1 cellular context compared by ENCODE assay signal in the genomic region with DNA sequence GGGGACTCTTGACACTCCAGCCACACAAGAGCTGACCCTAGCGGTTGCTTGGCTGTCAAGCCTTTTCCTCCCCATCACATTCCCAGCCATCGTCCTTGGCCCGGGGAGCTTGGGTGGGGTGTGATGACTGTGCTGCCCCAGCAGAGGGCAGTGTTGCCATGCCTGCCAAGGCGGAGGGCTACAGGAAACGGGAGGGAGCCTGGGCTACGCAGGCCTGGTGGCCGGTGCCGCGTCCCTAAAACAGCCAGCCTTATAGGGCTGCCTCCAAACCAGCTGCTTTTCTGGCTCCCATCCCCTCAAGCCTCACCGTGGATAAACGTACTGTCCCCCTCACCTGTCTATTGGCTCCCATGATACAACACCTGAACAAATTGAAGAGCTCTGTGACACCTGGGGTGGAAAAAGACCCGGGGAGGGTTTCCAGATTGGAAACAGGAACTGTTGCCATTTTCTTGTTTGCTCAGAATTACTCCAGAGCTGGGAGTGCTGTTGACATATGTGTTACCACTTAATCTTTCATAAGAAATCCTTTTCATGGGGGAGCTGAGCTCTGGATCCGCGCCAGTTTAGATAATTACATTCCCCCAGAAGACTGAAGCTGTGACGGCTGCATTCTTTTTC.
A peak's percentile ranks its signal among the peaks of the same experiment; 100 is the strongest.
TF ChIP-seq lines count a peak whose summit lies in the region.

No MANE protein-coding gene starts in this region.

TF ChIP-seq in H1, 55 proteins besides CTCF, POLR2A, EP300 and RAD21 (continued from another document):
- TF ChIP-seq, protein P1, sequence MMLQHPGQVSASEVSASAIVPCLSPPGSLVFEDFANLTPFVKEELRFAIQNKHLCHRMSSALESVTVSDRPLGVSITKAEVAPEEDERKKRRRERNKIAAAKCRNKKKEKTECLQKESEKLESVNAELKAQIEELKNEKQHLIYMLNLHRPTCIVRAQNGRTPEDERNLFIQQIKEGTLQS (IDR thresholded peaks at IDR 0.05; ENCODE audit: insufficient read depth, low read depth, low read length), result 0 out of 2 replicates have a peak, but pooled peaks have one; percentile 28
- TF ChIP-seq RBBP5 (IDR thresholded peaks at IDR 0.05; ENCODE audit: borderline replicate concordance, low read depth, low read length) (no peak; the same call in 1 of the 2 replicates), CREB1 (IDR thresholded peaks at IDR 0.05) (peak; percentile 87), CHD7 (IDR thresholded peaks at IDR 0.05; ENCODE audit: insufficient replicate concordance, low read length) (peak; percentile 34), TBP (IDR thresholded peaks at IDR 0.05; ENCODE audit: low read depth, low read length) (peak; percentile 43; the same call in 1 of the 2 replicates), ZNF274 (IDR thresholded peaks at IDR 0.05; ENCODE audit: borderline replicate concordance, extremely low read depth, low read length) (no peak), SUZ12 (IDR thresholded peaks at IDR 0.05; ENCODE audit: low read length) (no peak), MAFK (IDR thresholded peaks at IDR 0.05; ENCODE audit: low read depth, low read length) (peak; percentile 12; the same call in 1 of the 2 replicates), JUND (IDR thresholded peaks at IDR 0.05; ENCODE audit: low read length) (peak; percentile 45; the same call in 1 of the 2 replicates), GTF2F1 (IDR thresholded peaks at IDR 0.05; ENCODE audit: borderline replicate concordance, low read depth, low read length) (no peak), JUN (IDR thresholded peaks at IDR 0.05; ENCODE audit: low read depth, low read length) (0 out of 2 replicates have a peak, but pooled peaks have one; percentile 12), FOSL1 (IDR thresholded peaks at IDR 0.05; ENCODE audit: insufficient read depth, low read depth, low read length) (no peak), MAX (IDR thresholded peaks at IDR 0.05) (peak; percentile 64), YY1 (IDR thresholded peaks at IDR 0.05; ENCODE audit: low read depth, low read length) (peak; percentile 62; the same call in 1 of the 2 replicates), SIN3A (conservative IDR thresholded peaks at IDR 0.05 in 1 of 2, IDR thresholded peaks at IDR 0.05 in 1 of 2; ENCODE audit: low read depth in 1 of 2, low read length in 2 of 2) (no peak), GABPA (IDR thresholded peaks at IDR 0.05; ENCODE audit: borderline replicate concordance, insufficient read depth, low read length) (peak; percentile 37; the same call in 1 of the 2 replicates)
